ENCODE assay signal across 1 cellular context in the genomic region with DNA sequence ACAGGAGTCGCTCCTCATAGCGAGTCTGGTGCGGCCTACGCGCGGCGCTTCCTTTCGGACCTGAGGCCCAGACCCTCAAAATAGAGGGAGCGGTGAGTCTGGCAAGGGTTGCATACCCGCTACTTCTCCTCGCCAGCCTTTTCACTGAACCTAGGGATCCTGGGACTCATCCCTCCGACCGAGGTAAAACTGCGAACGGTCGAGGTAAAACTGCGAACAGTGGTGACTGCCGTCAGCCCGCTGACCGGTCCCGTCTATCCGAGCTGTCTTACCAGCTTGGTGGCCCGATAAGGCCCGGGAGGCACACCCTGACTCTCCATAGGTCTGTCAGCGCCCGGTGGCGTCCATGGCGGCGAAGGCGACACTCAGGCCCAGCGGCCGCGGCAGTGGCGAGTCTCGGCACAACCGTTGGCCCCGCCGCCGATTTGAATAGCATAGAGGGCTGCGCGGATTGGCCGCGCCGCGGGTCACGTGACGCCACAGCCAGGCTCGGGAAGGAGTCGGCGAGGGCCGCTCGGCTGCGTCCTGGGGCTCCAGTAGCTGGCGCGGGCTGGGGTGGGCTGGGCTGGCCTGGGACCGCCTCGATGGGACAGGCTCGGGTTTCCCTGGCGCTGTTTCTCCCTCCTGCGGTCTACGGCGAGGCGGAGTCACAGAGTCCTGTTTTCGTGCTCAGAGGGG.
TF ChIP-seq lines count a peak whose summit lies in the region.

A gene with protein sequence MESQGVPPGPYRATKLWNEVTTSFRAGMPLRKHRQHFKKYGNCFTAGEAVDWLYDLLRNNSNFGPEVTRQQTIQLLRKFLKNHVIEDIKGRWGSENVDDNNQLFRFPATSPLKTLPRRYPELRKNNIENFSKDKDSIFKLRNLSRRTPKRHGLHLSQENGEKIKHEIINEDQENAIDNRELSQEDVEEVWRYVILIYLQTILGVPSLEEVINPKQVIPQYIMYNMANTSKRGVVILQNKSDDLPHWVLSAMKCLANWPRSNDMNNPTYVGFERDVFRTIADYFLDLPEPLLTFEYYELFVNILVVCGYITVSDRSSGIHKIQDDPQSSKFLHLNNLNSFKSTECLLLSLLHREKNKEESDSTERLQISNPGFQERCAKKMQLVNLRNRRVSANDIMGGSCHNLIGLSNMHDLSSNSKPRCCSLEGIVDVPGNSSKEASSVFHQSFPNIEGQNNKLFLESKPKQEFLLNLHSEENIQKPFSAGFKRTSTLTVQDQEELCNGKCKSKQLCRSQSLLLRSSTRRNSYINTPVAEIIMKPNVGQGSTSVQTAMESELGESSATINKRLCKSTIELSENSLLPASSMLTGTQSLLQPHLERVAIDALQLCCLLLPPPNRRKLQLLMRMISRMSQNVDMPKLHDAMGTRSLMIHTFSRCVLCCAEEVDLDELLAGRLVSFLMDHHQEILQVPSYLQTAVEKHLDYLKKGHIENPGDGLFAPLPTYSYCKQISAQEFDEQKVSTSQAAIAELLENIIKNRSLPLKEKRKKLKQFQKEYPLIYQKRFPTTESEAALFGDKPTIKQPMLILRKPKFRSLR (minus strand): TSS at position 403 of the 678 bp plus-strand sequence. CDS start 83 bp downstream, at position 320.

TF ChIP-seq in neural cell, 6 proteins besides CTCF, POLR2A, EP300 and RAD21:
- TF ChIP-seq EZH2 (IDR thresholded peaks at IDR 0.05; ENCODE audit: borderline replicate concordance, insufficient read depth, low read length, poor library complexity, severe bottlenecking) = no peak
- TF ChIP-seq POLR2AphosphoS5 (IDR thresholded peaks at IDR 0.05) = peak; percentile 18
- TF ChIP-seq TAF1 (IDR thresholded peaks at IDR 0.05; ENCODE audit: low read depth) = no peak
- TF ChIP-seq MXI1 (conservative IDR thresholded peaks at IDR 0.05; ENCODE audit: poor library complexity, severe bottlenecking) = peak; percentile 97
- peak; percentile 48 for TF ChIP-seq SMC3 (conservative IDR thresholded peaks at IDR 0.05; ENCODE audit: poor library complexity)
